ENCODE assay signal across 22 cellular contexts in the genomic region with DNA sequence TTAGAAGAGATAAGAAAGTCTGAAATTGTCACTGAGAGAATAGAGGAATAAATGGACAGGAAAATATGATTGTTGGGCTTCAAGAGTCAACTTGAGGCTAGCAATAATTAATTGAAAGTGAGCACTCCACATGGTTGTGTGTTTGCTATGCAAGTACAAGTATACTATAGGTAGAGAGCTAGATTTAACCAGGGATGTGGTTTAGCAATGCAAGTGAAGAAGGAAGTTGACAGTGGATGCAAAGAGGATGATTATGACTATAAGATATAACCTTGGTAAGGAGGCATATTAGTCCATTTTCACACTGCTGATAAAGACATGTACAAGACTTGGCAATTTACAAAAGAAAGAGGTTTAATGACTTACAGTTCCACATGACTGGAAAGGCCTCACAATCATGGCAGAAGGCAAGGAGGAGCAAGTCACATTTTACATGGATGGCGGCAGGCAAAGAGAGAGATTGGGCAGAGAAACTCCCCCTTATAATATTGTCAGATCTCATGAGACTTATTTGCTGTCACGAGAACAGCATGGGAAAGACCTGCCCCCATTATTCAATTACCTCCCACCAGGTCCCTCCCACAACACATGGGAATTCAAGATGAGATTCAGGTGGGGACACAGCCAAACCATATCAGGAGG. TPM values are rescaled to one million over a fixed set of nuclear protein-coding genes. Genes with fewer than 3 reads are reported as not detected.
DNase-seq lines count a peak whose midpoint lies in the region; ATAC-seq and TF ChIP-seq lines count a peak whose summit lies in the region.
"Had no signal": no experiment of that assay in that cellular context is flagged by ENCODE, and none has a peak within 500 bp of the region (broad histone marks: within the 10 kb centered on the region; RNA-seq: fewer than 3 reads in every experiment).

No MANE protein-coding gene starts in this region.

- no peaks in the 10 kb centered on the region for H3K27me3 Mint-ChIP-seq in activated CD8-positive, alpha-beta memory T cell treated with anti-CD3 and anti-CD28 coated beads, Interleukin-2, amount 10 ng/mL, durations not matched to agents 7 days and 5 days
- H3K27me3 Mint-ChIP-seq: CD4-positive, alpha-beta T cell; CD8-positive, alpha-beta memory T cell had no signal

- peaks cover 3% of the 10 kb centered on the region for H3K4me1 Mint-ChIP-seq in activated CD8-positive, alpha-beta memory T cell treated with anti-CD3 and anti-CD28 coated beads, Interleukin-2, amount 10 ng/mL, durations not matched to agents 7 days and 5 days
- H3K4me1 Mint-ChIP-seq: CD14-positive monocyte; CD8-positive, alpha-beta memory T cell; GM23338; H9 had no signal

- no peak for DNase-seq in activated CD8-positive, alpha-beta memory T cell treated with anti-CD3 and anti-CD28 coated beads, Interleukin-2, amount 10 ng/mL, durations not matched to agents 7 days and 5 days
- no peak for DNase-seq in activated CD8-positive, alpha-beta memory T cell treated with anti-CD3 and anti-CD28 coated beads, Interleukin-2, amount 50 U/mL, for 48 hours
- DNase-seq in Jurkat, Clone E6-1 (ENCODE audit: low read depth, low spot score): peak; percentile 7
- DNase-seq in left lung (no peak), HEK293T (ENCODE audit: extremely low spot score) (no peak), left lobe of liver (ENCODE audit: low spot score) (no peak)
- DNase-seq: 8988T; ACHN; AML-193; BE2C; CD4-positive, alpha-beta T cell; CD8-positive, alpha-beta memory T cell; DMS53; DMS79 treated with DMSO at 0.1 percent for 48 hours; GF-D8; H9; HFFc6 had no signal

- no peaks in the 10 kb centered on the region for H3K9me3 Mint-ChIP-seq in activated CD8-positive, alpha-beta memory T cell treated with anti-CD3 and anti-CD28 coated beads, Interleukin-2, amount 10 ng/mL, durations not matched to agents 7 days and 5 days (ENCODE audit: low read depth)
- H3K9me3 Mint-ChIP-seq: CD14-positive monocyte; CD4-positive, alpha-beta T cell; CD8-positive, alpha-beta memory T cell; GM23338; H9; HFFc6 had no signal

- no peaks in the 10 kb centered on the region for H3K36me3 ChIP-seq in left lung

- peak; percentile 45 for ATAC-seq in activated CD8-positive, alpha-beta memory T cell treated with anti-CD3 and anti-CD28 coated beads, Interleukin-2, amount 10 ng/mL, durations not matched to agents 7 days and 5 days
- ATAC-seq in left lung (peak; percentile 44), left lobe of liver (no peak)
- ATAC-seq: A549, GM23338, HCT116 had no signal

- CTCF ChIA-PET in activated CD8-positive, alpha-beta memory T cell treated with anti-CD3 and anti-CD28 coated beads, Interleukin-2, amount 10 ng/mL, durations not matched to agents 7 days and 5 days (lab: Charles Lee): interaction anchor here (1.3 to 2.1 kb wide), 3 partner anchors 12 to 373 kb away, joined by 4 to 5 read pairs (median 5); no protein-coding TSS in a partner anchor
- CTCF ChIA-PET in HEK293T (lab: Yijun Ruan, JAX): no interaction called here

- no peak overlapping the region for H3K4me3 ChIP-seq in Jurkat, Clone E6-1 (ENCODE audit: low read length)
- H3K4me3 ChIP-seq in left lung: no peak overlapping the region
- H3K4me3 ChIP-seq: A549; BLaER1 treated with 17β-estradiol and CSF1 and Interleukin-3, amounts not matched to agents 10 nM and 100 nM; GM23338 had no signal

- peaks cover 37% of the 10 kb centered on the region for H3K36me3 Mint-ChIP-seq in activated CD8-positive, alpha-beta memory T cell treated with anti-CD3 and anti-CD28 coated beads, Interleukin-2, amount 10 ng/mL, durations not matched to agents 7 days and 5 days
- H3K36me3 Mint-ChIP-seq: CD8-positive, alpha-beta memory T cell had no signal

- no peak for TF ChIP-seq CTCF in left lung (IDR thresholded peaks at IDR 0.05)

- H3K9me3 ChIP-seq in left lung: no peaks in the 10 kb centered on the region
- H3K9me3 ChIP-seq: A549, BE2C had no signal

- intact Hi-C loops in left lung (cut with DNase I): no loop called here

- no peaks in the 10 kb centered on the region for H3K27me3 ChIP-seq in left lung
- H3K27me3 ChIP-seq: BE2C; BLaER1 treated with 17β-estradiol and CSF1 and Interleukin-3, amounts not matched to agents 10 nM and 100 nM had no signal

- no peak overlapping the region for H3K27ac Mint-ChIP-seq in activated CD8-positive, alpha-beta memory T cell treated with anti-CD3 and anti-CD28 coated beads, Interleukin-2, amount 10 ng/mL, durations not matched to agents 7 days and 5 days
- H3K27ac Mint-ChIP-seq: CD14-positive monocyte; CD4-positive, alpha-beta T cell; CD8-positive, alpha-beta memory T cell; GM23338; H9; HFFc6 had no signal

- POLR2A ChIA-PET in HEK293T (lab: Yijun Ruan, JAX): no interaction called here

- no peak overlapping the region for H3K27ac ChIP-seq in left lung
- H3K27ac ChIP-seq: A549; BLaER1 treated with 17β-estradiol and CSF1 and Interleukin-3, amounts not matched to agents 10 nM and 100 nM had no signal

- peaks cover 0 to 3% of the 10 kb centered on the region in 2 donors for H3K4me1 ChIP-seq in left lung
- H3K4me1 ChIP-seq: A549, BE2C had no signal

- no peak overlapping the region for H3K4me3 Mint-ChIP-seq in activated CD8-positive, alpha-beta memory T cell treated with anti-CD3 and anti-CD28 coated beads, Interleukin-2, amount 10 ng/mL, durations not matched to agents 7 days and 5 days
- H3K4me3 Mint-ChIP-seq: CD14-positive monocyte; CD4-positive, alpha-beta T cell; CD8-positive, alpha-beta memory T cell; GM23338; H9; HFFc6 had no signal

TF ChIP-seq in HEK293T, 16 proteins besides CTCF, POLR2A, EP300 and RAD21:
- TF ChIP-seq ZNF384 (IDR thresholded peaks at IDR 0.05): no peak
- no peak for TF ChIP-seq NFRKB (IDR thresholded peaks at IDR 0.05)
- TF ChIP-seq ARNT (IDR thresholded peaks at IDR 0.05): no peak
- TF ChIP-seq FOXM1 (IDR thresholded peaks at IDR 0.05; ENCODE audit: borderline replicate concordance): no peak
- no peak for TF ChIP-seq HDGF (IDR thresholded peaks at IDR 0.05; ENCODE audit: borderline replicate concordance)

RNA-seq across cellular contexts. Expression of gene DTL, which starts 47.3 kb away (rescaled TPM):
- total RNA-seq in activated CD8-positive, alpha-beta memory T cell treated with anti-CD3 and anti-CD28 coated beads, Interleukin-2, amount 10 ng/mL, durations not matched to agents 7 days and 5 days: 10 to 100 TPM; 86.2 to 97.2 TPM
- polyA plus RNA-seq in Jurkat, Clone E6-1 (2012; ENCODE audit: insufficient read depth, insufficient read length): 77.9 TPM
- total RNA-seq in left lung (10 to 100 TPM in 1 of 2 donors, 1 to 10 TPM in 1; 8.7 to 12.1 TPM), left lobe of liver (0.10 TPM)
- polyA plus RNA-seq: CD14-positive monocyte had no signal

RNA-seq across cellular contexts. Expression of gene INTS7, which starts 47.5 kb away (rescaled TPM):
- 10 to 100 TPM; 31.7 to 32.8 TPM for total RNA-seq in activated CD8-positive, alpha-beta memory T cell treated with anti-CD3 and anti-CD28 coated beads, Interleukin-2, amount 10 ng/mL, durations not matched to agents 7 days and 5 days
- 23.5 TPM for polyA plus RNA-seq in Jurkat, Clone E6-1 (2012; ENCODE audit: insufficient read depth, insufficient read length)
- total RNA-seq in left lung (10 to 100 TPM; 20.3 to 22.4 TPM), left lobe of liver (5.2 TPM)
